ENCODE assay signal across 12 cellular contexts in genomic region chr10:69321865-69322264, GRCh38. TPM values are rescaled to one million over a fixed set of nuclear protein-coding genes. Genes with fewer than 3 reads are reported as not detected.
DNase-seq lines count a peak whose midpoint lies in the region; ATAC-seq and TF ChIP-seq lines count a peak whose summit lies in the region.
"Had no signal": no experiment of that assay in that cellular context is flagged by ENCODE, and none has a peak within 500 bp of the region (broad histone marks: within the 10 kb centered on the region; RNA-seq: fewer than 3 reads in every experiment).

No MANE protein-coding gene starts in this region.

- no peaks in the 10 kb centered on the region for H3K9me3 Mint-ChIP-seq in activated naive CD8-positive, alpha-beta T cell (ENCODE audit: low read depth)
- peaks cover 19% of the 10 kb centered on the region for H3K9me3 Mint-ChIP-seq in glutamatergic neuron (ENCODE audit: unreplicated experiment)
- H3K9me3 Mint-ChIP-seq: activated T-cell treated with anti-CD3 and anti-CD28 coated beads, Interleukin-2, amount 50 U/mL, for 4 hours; IgD-negative memory B cell had no signal

- no peaks in the 10 kb centered on the region for H3K36me3 Mint-ChIP-seq in activated naive CD8-positive, alpha-beta T cell
- H3K36me3 Mint-ChIP-seq in glutamatergic neuron (ENCODE audit: unreplicated experiment), result no peaks in the 10 kb centered on the region
- H3K36me3 Mint-ChIP-seq: IgD-negative memory B cell had no signal

- H3K27ac ChIP-seq in right cardiac atrium (ENCODE audit: low read length), result peak overlapping the region; percentile 42
- no peak overlapping the region for H3K27ac ChIP-seq in vagina

- no peaks in the 10 kb centered on the region for H3K9me3 ChIP-seq in right cardiac atrium (ENCODE audit: control insufficient read depth, low read length)
- H3K9me3 ChIP-seq in vagina, result no peaks in the 10 kb centered on the region

- H3K27me3 Mint-ChIP-seq in activated naive CD8-positive, alpha-beta T cell, result no peaks in the 10 kb centered on the region
- H3K27me3 Mint-ChIP-seq in glutamatergic neuron (ENCODE audit: unreplicated experiment), result peaks cover 5% of the 10 kb centered on the region
- H3K27me3 Mint-ChIP-seq: IgD-negative memory B cell had no signal

- no peak for TF ChIP-seq POLR2A in vagina (IDR thresholded peaks at IDR 0.05)

- H3K27ac Mint-ChIP-seq in activated naive CD8-positive, alpha-beta T cell, result peak overlapping the region; percentile 46
- peak overlapping the region; percentile 88 for H3K27ac Mint-ChIP-seq in glutamatergic neuron (ENCODE audit: unreplicated experiment)

- no peak for TF ChIP-seq CTCF in glutamatergic neuron (IDR thresholded peaks at IDR 0.05; ENCODE audit: partially characterized antibody, unreplicated experiment)
- TF ChIP-seq CTCF in vagina (IDR thresholded peaks at IDR 0.05), result no peak

- ATAC-seq in right cardiac atrium (no peak), Right ventricle myocardium inferior (no peak), GM18873 (IDR thresholded peaks at IDR 0.05; ENCODE audit: low FRiP score, unreplicated experiment) (no peak)
- ATAC-seq: activated T-cell treated with anti-CD3 and anti-CD28 coated beads, Interleukin-2, amount 50 U/mL, for 4 hours had no signal

- H3K4me1 ChIP-seq in right cardiac atrium (ENCODE audit: control insufficient read depth, insufficient read depth, low read length) (peaks cover 23% of the 10 kb centered on the region), vagina (peaks cover 79% of the 10 kb centered on the region)

- intact Hi-C loops in right cardiac atrium (cut with DNase I), result loop anchor here in 3 of 4 donors (5.0 to 10.0 kb wide), 2 partner anchors 53 to 60 kb away; no protein-coding TSS in a partner anchor
- intact Hi-C loops in Right ventricle myocardium inferior (cut with DNase I), result no loop called here
- intact Hi-C loops in vagina (cut with DNase I), result no loop called here

- H3K36me3 ChIP-seq in vagina, result no peaks in the 10 kb centered on the region

- WGBS in right cardiac atrium, result 53% methylated on average over 5 of the region's 5 CpGs

- H3K27me3 ChIP-seq in right cardiac atrium (ENCODE audit: control insufficient read depth, insufficient read depth) (no peaks in the 10 kb centered on the region), vagina (no peaks in the 10 kb centered on the region)

- peaks cover 60% of the 10 kb centered on the region for H3K4me1 Mint-ChIP-seq in activated naive CD8-positive, alpha-beta T cell (ENCODE audit: low read depth)
- peaks cover 44% of the 10 kb centered on the region for H3K4me1 Mint-ChIP-seq in glutamatergic neuron (ENCODE audit: low read depth, unreplicated experiment)

- DNase-seq in right cardiac atrium, result no peak
- DNase-seq in Right ventricle myocardium inferior (ENCODE audit: missing footprints), result no peak
- DNase-seq in glutamatergic neuron, result no peak
- DNase-seq in NCI-H1092 (lab: John Stamatoyannopoulos, UW), result no peak
- no peak for DNase-seq in vagina (ENCODE audit: extremely low spot score in 2 of 2)
- no peak for DNase-seq in HuH-7 (ENCODE audit: low spot score)
- DNase-seq: activated T-cell treated with anti-CD3 and anti-CD28 coated beads, Interleukin-2, amount 50 U/mL, for 4 hours; AML-193; NCI-H2029 treated with DMSO at 0.1 percent for 48 hours had no signal

- no peak overlapping the region for H3K4me3 ChIP-seq in right cardiac atrium (ENCODE audit: low read length)
- no peak overlapping the region for H3K4me3 ChIP-seq in vagina

- H3K4me3 Mint-ChIP-seq in activated naive CD8-positive, alpha-beta T cell, result peak overlapping the region; percentile 97
- peak overlapping the region; percentile 97 for H3K4me3 Mint-ChIP-seq in glutamatergic neuron (ENCODE audit: unreplicated experiment)

RNA-seq across cellular contexts. Expression of gene HK1, which starts 43.6 kb away (rescaled TPM):
- total RNA-seq in right cardiac atrium (100 to 1,000 TPM; 270 to 313 (median 287) TPM), Right ventricle myocardium inferior (186 TPM), glutamatergic neuron (ENCODE audit: unreplicated experiment) (240 TPM), vagina (106 TPM)
- 165 TPM for polyA plus RNA-seq in right cardiac atrium

Comparison
In these comparisons a context has a peak if more than half of its experiments do, and no peak if none do; other contexts are left out.
1. intact Hi-C loops: an anchor here in right cardiac atrium (5.0 to 10.0 kb wide); none called in Right ventricle myocardium inferior and vagina.